19 cellular contexts compared by ENCODE assay signal in the genomic region with DNA sequence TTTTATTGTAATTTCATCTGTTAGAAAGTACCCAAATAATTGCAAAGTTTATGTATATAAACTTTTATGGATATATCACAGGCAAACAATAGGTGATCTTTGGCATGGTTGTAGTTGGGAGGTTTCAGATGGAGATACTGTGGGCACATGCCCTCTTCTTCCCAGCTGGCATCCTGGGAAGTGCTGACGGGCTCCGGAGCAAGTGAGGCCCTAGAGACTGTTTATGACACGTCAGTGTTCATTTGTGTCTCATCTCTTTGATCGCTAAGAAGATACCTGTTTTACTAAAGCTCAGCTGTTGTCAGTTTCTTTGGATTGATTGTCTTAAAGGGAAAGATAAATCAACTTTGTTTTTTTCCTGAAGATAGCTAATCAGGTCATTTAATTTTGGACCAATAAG.
"Had no signal": no experiment of that assay in that cellular context is flagged by ENCODE, and none has a peak within 500 bp of the region (broad histone marks: within the 10 kb centered on the region; RNA-seq: fewer than 3 reads in every experiment).

No MANE protein-coding gene starts in this region.

- ATAC-seq: activated CD4-positive, CD25-positive, alpha-beta regulatory T cell treated with anti-CD3 and anti-CD28 coated beads, Interleukin-2, amount 50 U/mL, for 24 hours; activated CD8-positive, alpha-beta T cell treated with anti-CD3 and anti-CD28 coated beads, Interleukin-2, amount 10 ng/mL, durations not matched to agents 7 days and 5 days had no signal

- H3K4me3 ChIP-seq: Peyer's patch had no signal

- H3K27ac Mint-ChIP-seq: activated CD8-positive, alpha-beta T cell treated with anti-CD3 and anti-CD28 coated beads, Interleukin-2, amount 10 ng/mL, durations not matched to agents 7 days and 5 days; activated naive CD8-positive, alpha-beta T cell treated with anti-CD3 and anti-CD28 coated beads, Interleukin-2, amount 10 ng/mL, durations not matched to agents 7 days and 5 days; T-helper 1 cell treated with Interleukin-12 subunit alpha and Interleukin-12 subunit beta and Interleukin-4 antibody, amounts not matched to agents 30 μg/mL and 1 μg/mL, for 36 hours had no signal

- H3K27me3 Mint-ChIP-seq: activated naive CD8-positive, alpha-beta T cell treated with anti-CD3 and anti-CD28 coated beads, Interleukin-2, amount 10 ng/mL, durations not matched to agents 7 days and 5 days had no signal

- FAIRE-seq: bronchial epithelial cell had no signal

- H3K9me3 Mint-ChIP-seq: activated naive CD8-positive, alpha-beta T cell treated with anti-CD3 and anti-CD28 coated beads, Interleukin-2, amount 10 ng/mL, durations not matched to agents 7 days and 5 days; T-helper 1 cell treated with Interleukin-12 subunit alpha and Interleukin-12 subunit beta and Interleukin-4 antibody, amounts not matched to agents 30 μg/mL and 1 μg/mL, for 36 hours had no signal

- H3K4me3 Mint-ChIP-seq: activated CD8-positive, alpha-beta T cell treated with anti-CD3 and anti-CD28 coated beads, Interleukin-2, amount 10 ng/mL, durations not matched to agents 7 days and 5 days; activated naive CD8-positive, alpha-beta T cell treated with anti-CD3 and anti-CD28 coated beads, Interleukin-2, amount 10 ng/mL, durations not matched to agents 7 days and 5 days; T-helper 1 cell treated with Interleukin-12 subunit alpha and Interleukin-12 subunit beta and Interleukin-4 antibody, amounts not matched to agents 30 μg/mL and 1 μg/mL, for 36 hours had no signal

- DNase-seq: activated CD4-positive, alpha-beta T cell treated with anti-CD3 and anti-CD28 coated beads for 4 hours; activated CD4-positive, alpha-beta T cell treated with anti-CD3 and anti-CD28 coated beads, Interleukin-2, amount 50 U/mL, for 4 hours; activated CD8-positive, alpha-beta memory T cell treated with anti-CD3 and anti-CD28 coated beads, Interleukin-2, amount 50 U/mL, for 48 hours; activated CD8-positive, alpha-beta T cell treated with anti-CD3 and anti-CD28 coated beads, Interleukin-2, amount 10 ng/mL, durations not matched to agents 7 days and 5 days; activated naive CD4-positive, alpha-beta T cell treated with anti-CD3 and anti-CD28 coated beads, Interleukin-2, amount 50 U/mL, for 16 hours; activated naive CD8-positive, alpha-beta T cell treated with anti-CD3 and anti-CD28 coated beads, Interleukin-2, amount 10 ng/mL, durations not matched to agents 7 days and 5 days; activated T-cell treated with anti-CD3 and anti-CD28 coated beads, Interleukin-2, amount 50 U/mL, for 1 hour; aorta; central memory CD4-positive, alpha-beta T cell; NCI-H1048; NCI-H1930; NCI-H510A treated with DMSO at 0.1 percent for 48 hours; NK-92 treated with Interleukin-12 subunit alpha and Interleukin-12 subunit beta, amount 100 ng/mL, for 24 hours; Peyer's patch; SHP77 had no signal

- H3K9me3 ChIP-seq: Peyer's patch had no signal

- H3K4me1 Mint-ChIP-seq: activated naive CD8-positive, alpha-beta T cell treated with anti-CD3 and anti-CD28 coated beads, Interleukin-2, amount 10 ng/mL, durations not matched to agents 7 days and 5 days had no signal

- H3K4me1 ChIP-seq: Peyer's patch had no signal

- H3K36me3 ChIP-seq: Peyer's patch had no signal

- H3K27me3 ChIP-seq: Peyer's patch had no signal

- H3K27ac ChIP-seq: Peyer's patch, RWPE1 had no signal

- H3K36me3 Mint-ChIP-seq: activated naive CD8-positive, alpha-beta T cell treated with anti-CD3 and anti-CD28 coated beads, Interleukin-2, amount 10 ng/mL, durations not matched to agents 7 days and 5 days had no signal
